ENCODE assay signal across 1 cellular context in the genomic region with DNA sequence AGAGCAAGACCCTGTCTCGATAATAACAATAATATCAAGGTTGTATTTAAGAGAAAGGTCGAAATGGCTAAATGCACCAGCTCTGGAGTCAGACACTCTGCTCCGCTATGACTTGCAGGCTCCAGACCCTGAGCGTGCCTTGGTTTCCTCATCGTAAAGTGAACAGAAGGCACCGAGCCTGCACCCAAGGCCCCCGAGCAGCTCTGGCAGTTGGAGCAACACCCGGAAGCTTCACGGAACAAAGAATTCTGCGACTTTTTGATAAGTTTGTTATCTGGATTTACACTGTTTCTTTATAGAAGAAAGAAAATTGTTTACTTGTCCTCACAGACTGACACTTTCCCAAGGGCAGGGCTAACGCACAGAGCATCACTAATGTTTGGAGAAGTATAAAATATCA.
TF ChIP-seq lines count a peak whose summit lies in the region.

No MANE protein-coding gene starts in this region.

TF ChIP-seq in HepG2, 621 proteins besides CTCF, POLR2A, EP300 and RAD21:
- TF ChIP-seq, protein P1, sequence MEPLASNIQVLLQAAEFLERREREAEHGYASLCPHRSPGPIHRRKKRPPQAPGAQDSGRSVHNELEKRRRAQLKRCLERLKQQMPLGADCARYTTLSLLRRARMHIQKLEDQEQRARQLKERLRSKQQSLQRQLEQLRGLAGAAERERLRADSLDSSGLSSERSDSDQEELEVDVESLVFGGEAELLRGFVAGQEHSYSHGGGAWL (CRISPR knock-in tag; IDR thresholded peaks at IDR 0.05), result no peak
- TF ChIP-seq, protein P2, sequence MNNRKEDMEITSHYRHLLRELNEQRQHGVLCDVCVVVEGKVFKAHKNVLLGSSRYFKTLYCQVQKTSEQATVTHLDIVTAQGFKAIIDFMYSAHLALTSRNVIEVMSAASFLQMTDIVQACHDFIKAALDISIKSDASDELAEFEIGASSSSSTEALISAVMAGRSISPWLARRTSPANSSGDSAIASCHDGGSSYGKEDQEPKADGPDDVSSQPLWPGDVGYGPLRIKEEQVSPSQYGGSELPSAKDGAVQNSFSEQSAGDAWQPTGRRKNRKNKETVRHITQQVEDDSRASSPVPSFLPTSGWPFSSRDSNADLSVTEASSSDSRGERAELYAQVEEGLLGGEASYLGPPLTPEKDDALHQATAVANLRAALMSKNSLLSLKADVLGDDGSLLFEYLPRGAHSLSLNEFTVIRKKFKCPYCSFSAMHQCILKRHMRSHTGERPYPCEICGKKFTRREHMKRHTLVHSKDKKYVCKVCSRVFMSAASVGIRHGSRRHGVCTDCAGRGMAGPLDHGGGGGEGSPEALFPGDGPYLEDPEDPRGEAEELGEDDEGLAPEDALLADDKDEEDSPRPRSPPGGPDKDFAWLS (CRISPR knock-in tag; IDR thresholded peaks at IDR 0.05; ENCODE audit: borderline replicate concordance), result no peak
- no peak for TF ChIP-seq RELA (CRISPR knock-in tag; IDR thresholded peaks at IDR 0.05)
- TF ChIP-seq, protein P3, sequence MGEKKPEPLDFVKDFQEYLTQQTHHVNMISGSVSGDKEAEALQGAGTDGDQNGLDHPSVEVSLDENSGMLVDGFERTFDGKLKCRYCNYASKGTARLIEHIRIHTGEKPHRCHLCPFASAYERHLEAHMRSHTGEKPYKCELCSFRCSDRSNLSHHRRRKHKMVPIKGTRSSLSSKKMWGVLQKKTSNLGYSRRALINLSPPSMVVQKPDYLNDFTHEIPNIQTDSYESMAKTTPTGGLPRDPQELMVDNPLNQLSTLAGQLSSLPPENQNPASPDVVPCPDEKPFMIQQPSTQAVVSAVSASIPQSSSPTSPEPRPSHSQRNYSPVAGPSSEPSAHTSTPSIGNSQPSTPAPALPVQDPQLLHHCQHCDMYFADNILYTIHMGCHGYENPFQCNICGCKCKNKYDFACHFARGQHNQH (CRISPR knock-in tag; IDR thresholded peaks at IDR 0.05), result no peak
- TF ChIP-seq ZNF747 (CRISPR knock-in tag; IDR thresholded peaks at IDR 0.05; ENCODE audit: borderline replicate concordance), result no peak
- TF ChIP-seq MTF2 (CRISPR knock-in tag; IDR thresholded peaks at IDR 0.05; ENCODE audit: borderline replicate concordance), result no peak
- no peak for TF ChIP-seq RAD51 (IDR thresholded peaks at IDR 0.05; ENCODE audit: borderline replicate concordance)
- TF ChIP-seq ZKSCAN5 (CRISPR knock-in tag; IDR thresholded peaks at IDR 0.05), result no peak
- no peak for TF ChIP-seq HDAC6 (IDR thresholded peaks at IDR 0.05; ENCODE audit: low read depth, low read length)
- TF ChIP-seq ZBTB7A (CRISPR knock-in tag; IDR thresholded peaks at IDR 0.05), result no peak
- TF ChIP-seq MAFK (conservative IDR thresholded peaks at IDR 0.05 in 1 of 2, IDR thresholded peaks at IDR 0.05 in 1 of 2; ENCODE audit: low read length in 2 of 2), result no peak
- no peak for TF ChIP-seq MAFF (IDR thresholded peaks at IDR 0.05; ENCODE audit: low read depth, low read length)
- TF ChIP-seq, protein P4, sequence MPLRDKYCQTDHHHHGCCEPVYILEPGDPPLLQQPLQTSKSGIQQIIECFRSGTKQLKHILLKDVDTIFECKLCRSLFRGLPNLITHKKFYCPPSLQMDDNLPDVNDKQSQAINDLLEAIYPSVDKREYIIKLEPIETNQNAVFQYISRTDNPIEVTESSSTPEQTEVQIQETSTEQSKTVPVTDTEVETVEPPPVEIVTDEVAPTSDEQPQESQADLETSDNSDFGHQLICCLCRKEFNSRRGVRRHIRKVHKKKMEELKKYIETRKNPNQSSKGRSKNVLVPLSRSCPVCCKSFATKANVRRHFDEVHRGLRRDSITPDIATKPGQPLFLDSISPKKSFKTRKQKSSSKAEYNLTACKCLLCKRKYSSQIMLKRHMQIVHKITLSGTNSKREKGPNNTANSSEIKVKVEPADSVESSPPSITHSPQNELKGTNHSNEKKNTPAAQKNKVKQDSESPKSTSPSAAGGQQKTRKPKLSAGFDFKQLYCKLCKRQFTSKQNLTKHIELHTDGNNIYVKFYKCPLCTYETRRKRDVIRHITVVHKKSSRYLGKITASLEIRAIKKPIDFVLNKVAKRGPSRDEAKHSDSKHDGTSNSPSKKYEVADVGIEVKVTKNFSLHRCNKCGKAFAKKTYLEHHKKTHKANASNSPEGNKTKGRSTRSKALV (CRISPR knock-in tag; IDR thresholded peaks at IDR 0.05), result no peak
- TF ChIP-seq ZNF460 (CRISPR knock-in tag; IDR thresholded peaks at IDR 0.05; ENCODE audit: borderline replicate concordance), result no peak
- TF ChIP-seq, protein P5, sequence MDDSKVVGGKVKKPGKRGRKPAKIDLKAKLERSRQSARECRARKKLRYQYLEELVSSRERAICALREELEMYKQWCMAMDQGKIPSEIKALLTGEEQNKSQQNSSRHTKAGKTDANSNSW (CRISPR knock-in tag; IDR thresholded peaks at IDR 0.05; ENCODE audit: borderline replicate concordance), result no peak
- TF ChIP-seq ZNF75D (CRISPR knock-in tag; IDR thresholded peaks at IDR 0.05; ENCODE audit: borderline replicate concordance), result no peak
- TF ChIP-seq HHEX (CRISPR knock-in tag; IDR thresholded peaks at IDR 0.05), result no peak
- TF ChIP-seq ERF (CRISPR knock-in tag; IDR thresholded peaks at IDR 0.05), result no peak
- TF ChIP-seq ATF7 (IDR thresholded peaks at IDR 0.05), result no peak
- no peak for TF ChIP-seq ATF7 (CRISPR knock-in tag; IDR thresholded peaks at IDR 0.05)
- TF ChIP-seq MIER2 (CRISPR knock-in tag; IDR thresholded peaks at IDR 0.05), result no peak
TF ChIP-seq in HepG2: peak in this region for 0.
